ENCODE assay signal across 1 cellular context in genomic region chr15:88630141-88630721, GRCh38.
TF ChIP-seq lines count a peak whose summit lies in the region.

No MANE protein-coding gene starts in this region.

TF ChIP-seq in endothelial cell of umbilical vein, 7 proteins besides CTCF, POLR2A, EP300 and RAD21 (continued from another document):
- TF ChIP-seq FOS (IDR thresholded peaks at IDR 0.05; ENCODE audit: borderline replicate concordance, insufficient read depth, low read length) (peak; percentile 31), POLR2AphosphoS5 (IDR thresholded peaks at IDR 0.05; ENCODE audit: insufficient read depth, low read depth, low read length) (peak; percentile 83)
TF ChIP-seq in endothelial cell of umbilical vein: peak in this region for 2.
